8 cellular contexts compared by ENCODE assay signal in genomic region chr9:132945186-132946130, GRCh38. TPM values are rescaled to one million over a fixed set of nuclear protein-coding genes. Genes with fewer than 3 reads are reported as not detected.
DNase-seq lines count a peak whose midpoint lies in the region; ATAC-seq and TF ChIP-seq lines count a peak whose summit lies in the region.

No MANE protein-coding gene starts in this region.

- ATAC-seq in GM19035 (IDR thresholded peaks at IDR 0.05; ENCODE audit: unreplicated experiment) (peak; percentile 10), gastrocnemius medialis (peak in 1 of 2 donors; percentile 38), HG03025 (IDR thresholded peaks at IDR 0.05; ENCODE audit: low FRiP score, unreplicated experiment) (no peak)

- H3K27me3 ChIP-seq in Peyer's patch (no peaks in the 10 kb centered on the region), gastrocnemius medialis (no peaks in the 10 kb centered on the region)

- peak overlapping the region; percentile 72 to 97 (median 93) for H3K4me3 ChIP-seq in Peyer's patch
- H3K4me3 ChIP-seq in fibroblast of pulmonary artery (replicated peaks; ENCODE audit: low read depth, low read length), result peak overlapping the region; percentile 97
- H3K4me3 ChIP-seq in gastrocnemius medialis, result peak overlapping the region; percentile 87 to 100 (median 94)

- DNase-seq in Peyer's patch (no peak), fibroblast of pulmonary artery (ENCODE audit: low read depth) (no peak), gastrocnemius medialis (no peak), activated gamma-delta T cell treated with Interleukin-2 at 50 U/mL for 16 hours (no peak), NCI-H1417 treated with DMSO at 0.1 percent for 48 hours (lab: John Stamatoyannopoulos, UW) (no peak), iPS-NIHi11 (ENCODE audit: low spot score) (no peak)

- no peaks in the 10 kb centered on the region for H3K9me3 ChIP-seq in Peyer's patch
- H3K9me3 ChIP-seq in gastrocnemius medialis, result no peaks in the 10 kb centered on the region

- no peak for TF ChIP-seq POLR2A in Peyer's patch (IDR thresholded peaks at IDR 0.05)
- no peak for TF ChIP-seq POLR2A in gastrocnemius medialis (IDR thresholded peaks at IDR 0.05)

- H3K36me3 ChIP-seq in Peyer's patch (no peaks in the 10 kb centered on the region), gastrocnemius medialis (no peaks in the 10 kb centered on the region)

- in situ Hi-C loops in gastrocnemius medialis (cut with MboI; ENCODE audit: low sequenced_read_pairs in 4 of 4), result no loop called here

- intact Hi-C loops in gastrocnemius medialis (cut with DNase I; ENCODE audit: low total_unique reads), result no loop called here

- peaks cover 0 to 22% (median 0%) of the 10 kb centered on the region in 4 donors for H3K4me1 ChIP-seq in Peyer's patch
- peaks cover 30 to 39% of the 10 kb centered on the region in 2 donors for H3K4me1 ChIP-seq in gastrocnemius medialis

- peak overlapping the region; percentile 88 to 98 (median 94) for H3K27ac ChIP-seq in Peyer's patch
- H3K27ac ChIP-seq in gastrocnemius medialis, result peak overlapping the region; percentile 94 to 99 (median 98)

- TF ChIP-seq CTCF in Peyer's patch (IDR thresholded peaks at IDR 0.05) (no peak), fibroblast of pulmonary artery (IDR thresholded peaks at IDR 0.05; ENCODE audit: low read length, missing control alignments) (no peak), gastrocnemius medialis (IDR thresholded peaks at IDR 0.05 in 4 of 5, conservative IDR thresholded peaks at IDR 0.05 in 1 of 5) (no peak)

RNA-seq across cellular contexts. Expression of gene TSC1, which starts 1.0 kb away (rescaled TPM):
- 100 to 1,000 TPM in 1 of 4 donors, 10 to 100 TPM in 3; 38.4 to 155 (median 81.6) TPM for total RNA-seq in Peyer's patch
- 10 to 100 TPM; 36.7 to 45.3 (median 39.7) TPM for total RNA-seq in gastrocnemius medialis

RNA-seq across cellular contexts. Expression of gene GFI1B, which starts 33.0 kb away (rescaled TPM):
- 1 to 10 TPM in 2 of 4 donors, under 1 TPM in 1, not detected in 1; 0.88 to 2.7 (median 2.4) TPM for total RNA-seq in Peyer's patch
- total RNA-seq in gastrocnemius medialis, result not detected
